2 cellular contexts compared by ENCODE assay signal in the genomic region with DNA sequence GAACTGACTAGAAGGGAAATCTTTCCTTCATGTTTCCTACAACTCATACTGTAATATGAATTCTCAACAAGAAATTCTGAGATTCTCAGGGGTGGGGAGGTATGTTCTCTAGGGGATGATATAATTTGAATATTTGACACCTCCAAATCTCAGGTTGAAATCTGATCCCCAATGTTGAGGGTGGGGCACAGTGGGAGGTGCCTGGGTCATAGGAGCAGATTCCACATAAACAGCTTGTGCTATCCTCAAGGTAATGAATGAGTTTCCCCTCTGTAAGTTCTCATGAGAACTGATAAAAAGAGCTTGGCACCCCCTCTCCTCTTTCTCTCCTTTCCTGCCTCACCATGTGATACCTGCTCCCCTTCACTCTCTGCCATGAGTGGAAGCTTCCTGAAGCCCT.
TF ChIP-seq lines count a peak whose summit lies in the region.

No MANE protein-coding gene starts in this region.

TF ChIP-seq in K562, 482 proteins besides CTCF, POLR2A, EP300 and RAD21:
- TF ChIP-seq HNRNPH1 (optimal IDR thresholded peaks at IDR 0.05; ENCODE audit: low read depth, low read length), result no peak
- TF ChIP-seq POLR3G (IDR thresholded peaks at IDR 0.05; ENCODE audit: extremely low read depth, insufficient read length, insufficient replicate concordance), result no peak
- TF ChIP-seq RFX7 (CRISPR knock-in tag; IDR thresholded peaks at IDR 0.05), result no peak
TF ChIP-seq in K562: peak in this region for 0.

TF ChIP-seq in HepG2, 621 proteins besides CTCF, POLR2A, EP300 and RAD21:
- TF ChIP-seq ZFAT (CRISPR knock-in tag; conservative IDR thresholded peaks at IDR 0.05), result no peak
- TF ChIP-seq ZBTB39 (CRISPR knock-in tag; IDR thresholded peaks at IDR 0.05), result no peak
- TF ChIP-seq TFE3 (CRISPR knock-in tag; IDR thresholded peaks at IDR 0.05), result no peak
- TF ChIP-seq ZNF841 (CRISPR knock-in tag; IDR thresholded peaks at IDR 0.05; ENCODE audit: borderline replicate concordance), result no peak
- no peak for TF ChIP-seq ZNF850 (CRISPR knock-in tag; conservative IDR thresholded peaks at IDR 0.05)
- TF ChIP-seq ZNF740 (CRISPR knock-in tag; IDR thresholded peaks at IDR 0.05), result no peak
- TF ChIP-seq NCOR1 (IDR thresholded peaks at IDR 0.05; ENCODE audit: borderline replicate concordance, low read length), result no peak
- TF ChIP-seq PPARG (CRISPR knock-in tag; conservative IDR thresholded peaks at IDR 0.05), result no peak
- TF ChIP-seq ESRRA (CRISPR knock-in tag; IDR thresholded peaks at IDR 0.05; ENCODE audit: low read depth), result no peak
- no peak for TF ChIP-seq ZNF343 (CRISPR knock-in tag; IDR thresholded peaks at IDR 0.05)
- TF ChIP-seq, protein P1, sequence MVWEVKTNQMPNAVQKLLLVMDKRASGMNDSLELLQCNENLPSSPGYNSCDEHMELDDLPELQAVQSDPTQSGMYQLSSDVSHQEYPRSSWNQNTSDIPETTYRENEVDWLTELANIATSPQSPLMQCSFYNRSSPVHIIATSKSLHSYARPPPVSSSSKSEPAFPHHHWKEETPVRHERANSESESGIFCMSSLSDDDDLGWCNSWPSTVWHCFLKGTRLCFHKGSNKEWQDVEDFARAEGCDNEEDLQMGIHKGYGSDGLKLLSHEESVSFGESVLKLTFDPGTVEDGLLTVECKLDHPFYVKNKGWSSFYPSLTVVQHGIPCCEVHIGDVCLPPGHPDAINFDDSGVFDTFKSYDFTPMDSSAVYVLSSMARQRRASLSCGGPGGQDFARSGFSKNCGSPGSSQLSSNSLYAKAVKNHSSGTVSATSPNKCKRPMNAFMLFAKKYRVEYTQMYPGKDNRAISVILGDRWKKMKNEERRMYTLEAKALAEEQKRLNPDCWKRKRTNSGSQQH (CRISPR knock-in tag; IDR thresholded peaks at IDR 0.05; ENCODE audit: low read depth), result no peak
- no peak for TF ChIP-seq SRF (IDR thresholded peaks at IDR 0.05; ENCODE audit: low read depth, low read length)
TF ChIP-seq in HepG2: peak in this region for 0.
